ENCODE assay signal across 10 cellular contexts in the genomic region with DNA sequence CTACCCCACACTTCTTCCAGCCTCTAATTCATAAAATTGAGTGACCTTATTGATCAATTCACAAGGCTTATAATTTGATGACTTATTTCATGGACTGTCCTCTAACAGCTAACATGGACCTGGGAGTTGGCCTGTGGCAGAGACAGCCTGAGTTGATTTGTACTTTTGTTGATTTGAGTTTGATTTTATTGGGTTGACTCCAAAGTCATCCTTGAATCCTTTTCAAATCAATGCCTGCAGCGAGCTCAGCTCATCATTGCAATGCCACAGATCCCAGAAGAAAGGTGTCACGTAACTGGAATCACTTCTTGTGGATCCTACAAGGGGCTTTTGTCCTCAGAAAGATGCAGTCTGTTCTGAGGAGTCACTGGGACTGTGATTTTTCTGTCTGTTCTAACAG.
"Had no signal": no experiment of that assay in that cellular context is flagged by ENCODE, and none has a peak within 500 bp of the region (broad histone marks: within the 10 kb centered on the region; RNA-seq: fewer than 3 reads in every experiment).

No MANE protein-coding gene starts in this region.

- H3K36me3 ChIP-seq: HAP-1 had no signal

- H3K9ac ChIP-seq: GM23248, KMS-11 had no signal

- H3K9me3 ChIP-seq: HAP-1 had no signal

- ATAC-seq: HCT116 had no signal

- H3K4me3 ChIP-seq: GM23248, HAP-1 had no signal

- H3K27me3 Mint-ChIP-seq: IgD-negative memory B cell had no signal

- FAIRE-seq: HTR-8/SVneo had no signal

- DNase-seq: GM23248, GOT3, H7, HFFc6, KBM-7 had no signal

- H3K4me3 Mint-ChIP-seq: HFFc6, IgD-negative memory B cell had no signal

- H3K4me2 ChIP-seq: KMS-11 had no signal

- H3K27ac ChIP-seq: GM23248, KMS-11 had no signal

- H3K27ac Mint-ChIP-seq: HFFc6 had no signal

- H2AFZ ChIP-seq: GM23248 had no signal

- H3K9me3 Mint-ChIP-seq: HFFc6, IgD-negative memory B cell had no signal
